18 cellular contexts compared by ENCODE assay signal in the genomic region with DNA sequence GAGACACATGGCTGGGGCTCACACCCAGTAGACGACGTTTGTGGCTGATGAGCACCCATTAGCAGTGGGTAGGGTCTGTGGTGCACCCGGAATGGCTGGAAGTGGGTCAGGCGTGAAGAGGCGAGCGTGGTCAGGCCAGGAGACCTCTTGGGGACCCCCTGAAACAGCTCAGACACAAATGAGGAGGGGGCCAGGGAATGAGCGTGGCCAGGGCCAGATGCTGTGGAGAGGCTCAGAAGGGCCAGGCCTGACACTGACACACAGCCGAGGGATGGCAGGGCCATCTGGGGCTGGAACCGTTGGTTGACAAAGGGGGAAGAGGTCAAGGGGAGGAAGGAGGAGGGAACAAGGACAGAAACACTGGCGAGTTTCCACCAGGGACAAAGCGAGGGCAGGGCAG.
A peak's percentile ranks its signal among the peaks of the same experiment; 100 is the strongest.
DNase-seq lines count a peak whose midpoint lies in the region; TF ChIP-seq lines count a peak whose summit lies in the region.
"Had no signal": no experiment of that assay in that cellular context is flagged by ENCODE, and none has a peak within 500 bp of the region (broad histone marks: within the 10 kb centered on the region; RNA-seq: fewer than 3 reads in every experiment).

No MANE protein-coding gene starts in this region.

- no peak overlapping the region for H3K9ac ChIP-seq in BLaER1 treated with 17β-estradiol and CSF1 and Interleukin-3, amounts not matched to agents 10 nM and 100 nM
- H3K9ac ChIP-seq: GM23248 had no signal

- H3K9me3 Mint-ChIP-seq in glutamatergic neuron (ENCODE audit: unreplicated experiment), result peaks cover 2% of the 10 kb centered on the region
- no peaks in the 10 kb centered on the region for H3K9me3 Mint-ChIP-seq in progenitor cell of endocrine pancreas (ENCODE audit: low read depth)
- H3K9me3 Mint-ChIP-seq in type B pancreatic cell, result no peaks in the 10 kb centered on the region
- H3K9me3 Mint-ChIP-seq: CD4-positive, alpha-beta T cell had no signal

- H3K4me1 Mint-ChIP-seq in glutamatergic neuron (ENCODE audit: low read depth, unreplicated experiment) (peaks cover 6% of the 10 kb centered on the region), progenitor cell of endocrine pancreas (ENCODE audit: low read depth) (no peaks in the 10 kb centered on the region), type B pancreatic cell (ENCODE audit: unreplicated experiment) (no peaks in the 10 kb centered on the region)
- H3K4me1 Mint-ChIP-seq: CD14-positive monocyte; CD8-positive, alpha-beta memory T cell had no signal

- H3K4me3 ChIP-seq in BLaER1 treated with 17β-estradiol and CSF1 and Interleukin-3, amounts not matched to agents 10 nM and 100 nM, result no peak overlapping the region
- H3K4me3 ChIP-seq in effector memory CD4-positive, alpha-beta T cell (ENCODE audit: insufficient read depth, low read depth, low read length, poor library complexity, severe bottlenecking), result no peak overlapping the region
- H3K4me3 ChIP-seq in WERI-Rb-1 (ENCODE audit: low read depth, low read length), result no peak overlapping the region
- H3K4me3 ChIP-seq: GM12878, GM23248 had no signal

- no peaks in the 10 kb centered on the region for H3K36me3 Mint-ChIP-seq in glutamatergic neuron (ENCODE audit: unreplicated experiment)
- H3K36me3 Mint-ChIP-seq in progenitor cell of endocrine pancreas (ENCODE audit: insufficient read depth), result peaks cover 17% of the 10 kb centered on the region
- peaks cover 3% of the 10 kb centered on the region for H3K36me3 Mint-ChIP-seq in type B pancreatic cell
- H3K36me3 Mint-ChIP-seq: CD14-positive monocyte; CD8-positive, alpha-beta memory T cell had no signal

- H3K27ac Mint-ChIP-seq in glutamatergic neuron (ENCODE audit: unreplicated experiment) (peak overlapping the region; percentile 26), progenitor cell of endocrine pancreas (peak overlapping the region; percentile 5), type B pancreatic cell (peak overlapping the region; percentile 5)
- H3K27ac Mint-ChIP-seq: CD14-positive monocyte; CD4-positive, alpha-beta T cell; CD8-positive, alpha-beta memory T cell had no signal

- no peak for TF ChIP-seq CTCF in glutamatergic neuron (IDR thresholded peaks at IDR 0.05; ENCODE audit: partially characterized antibody, unreplicated experiment)
- TF ChIP-seq CTCF in progenitor cell of endocrine pancreas (IDR thresholded peaks at IDR 0.05; ENCODE audit: unreplicated experiment), result no peak
- no peak for TF ChIP-seq CTCF in type B pancreatic cell (conservative IDR thresholded peaks at IDR 0.05)
- TF ChIP-seq CTCF in WERI-Rb-1 (IDR thresholded peaks at IDR 0.05; ENCODE audit: low read depth, low read length), result no peak

- H3K4me3 Mint-ChIP-seq in glutamatergic neuron (ENCODE audit: unreplicated experiment) (no peak overlapping the region), progenitor cell of endocrine pancreas (ENCODE audit: low read depth) (no peak overlapping the region), type B pancreatic cell (no peak overlapping the region)
- H3K4me3 Mint-ChIP-seq: CD14-positive monocyte; CD4-positive, alpha-beta T cell; CD8-positive, alpha-beta memory T cell had no signal

- H3K27me3 Mint-ChIP-seq in glutamatergic neuron (ENCODE audit: unreplicated experiment), result peaks cover 7% of the 10 kb centered on the region
- no peaks in the 10 kb centered on the region for H3K27me3 Mint-ChIP-seq in progenitor cell of endocrine pancreas
- no peaks in the 10 kb centered on the region for H3K27me3 Mint-ChIP-seq in type B pancreatic cell
- H3K27me3 Mint-ChIP-seq: CD4-positive, alpha-beta T cell had no signal

- DNase-seq in glutamatergic neuron, result no peak
- no peak for DNase-seq in progenitor cell of endocrine pancreas (ENCODE audit: low spot score, unreplicated experiment)
- no peak for DNase-seq in type B pancreatic cell (ENCODE audit: extremely low spot score, unreplicated experiment)
- no peak for DNase-seq in effector memory CD4-positive, alpha-beta T cell
- DNase-seq in stimulated activated CD4-positive, alpha-beta T cell treated with anti-CD3 and anti-CD28 coated beads, Interleukin-15, amount 100 ng/mL, for 24 hours, result no peak
- no peak for DNase-seq in WERI-Rb-1
- DNase-seq: CD4-positive, alpha-beta T cell; CD8-positive, alpha-beta memory T cell; DMS 273 treated with DMSO at 0.1 percent for 48 hours; DMS79; EL; GDM1; GM23248; H7; HCEC 1CT had no signal

- no peaks in the 10 kb centered on the region for H3K36me3 ChIP-seq in BLaER1 treated with 17β-estradiol and CSF1 and Interleukin-3, amounts not matched to agents 10 nM and 100 nM
- no peaks in the 10 kb centered on the region for H3K36me3 ChIP-seq in effector memory CD4-positive, alpha-beta T cell (ENCODE audit: control insufficient read depth, insufficient read depth, low read length)
- H3K36me3 ChIP-seq in WERI-Rb-1, result no peaks in the 10 kb centered on the region

- no peaks in the 10 kb centered on the region; a peak in 1 of 22 replicates for H4K20me1 ChIP-seq in BLaER1 treated with 17β-estradiol and CSF1 and Interleukin-3, amounts not matched to agents 10 nM and 100 nM

- no peaks in the 10 kb centered on the region for H3K9me3 ChIP-seq in BLaER1 treated with 17β-estradiol and CSF1 and Interleukin-3, amounts not matched to agents 10 nM and 100 nM (replicated peaks in 1 of 11)
- no peaks in the 10 kb centered on the region for H3K9me3 ChIP-seq in effector memory CD4-positive, alpha-beta T cell (ENCODE audit: control insufficient read depth, low read length)
- no peaks in the 10 kb centered on the region for H3K9me3 ChIP-seq in WERI-Rb-1 (ENCODE audit: severe bottlenecking)

- no peak overlapping the region for H3K27ac ChIP-seq in BLaER1 treated with 17β-estradiol and CSF1 and Interleukin-3, amounts not matched to agents 10 nM and 100 nM
- no peak overlapping the region for H3K27ac ChIP-seq in effector memory CD4-positive, alpha-beta T cell (ENCODE audit: insufficient read depth, low read length, poor library complexity, severe bottlenecking)
- H3K27ac ChIP-seq in WERI-Rb-1, result no peak overlapping the region
- H3K27ac ChIP-seq: GM23248 had no signal

- peaks cover 0 to 11% (median 8%) of the 10 kb centered on the region in 10 experiments; a peak in 11 of 20 replicates for H3K4me1 ChIP-seq in BLaER1 treated with 17β-estradiol and CSF1 and Interleukin-3, amounts not matched to agents 10 nM and 100 nM
- H3K4me1 ChIP-seq in effector memory CD4-positive, alpha-beta T cell (ENCODE audit: control insufficient read depth, insufficient read depth, low read length, poor library complexity, severe bottlenecking), result no peaks in the 10 kb centered on the region

- H3K4me2 ChIP-seq in BLaER1 treated with 17β-estradiol and CSF1 and Interleukin-3, amounts not matched to agents 10 nM and 100 nM, result peak overlapping the region in 6 of 11 experiments; percentile 16 to 48 (median 38); a peak in 9 of 22 replicates

- no peaks in the 10 kb centered on the region for H3K27me3 ChIP-seq in BLaER1 treated with 17β-estradiol and CSF1 and Interleukin-3, amounts not matched to agents 10 nM and 100 nM
- no peaks in the 10 kb centered on the region for H3K27me3 ChIP-seq in effector memory CD4-positive, alpha-beta T cell (replicated peaks; ENCODE audit: control insufficient read depth, insufficient read depth, low read length, poor library complexity, severe bottlenecking)
- no peaks in the 10 kb centered on the region for H3K27me3 ChIP-seq in WERI-Rb-1 (ENCODE audit: insufficient read depth, low read depth, severe bottlenecking)
